ENCODE assay signal across 8 cellular contexts in genomic region chr17:57523926-57524634, GRCh38.
DNase-seq lines count a peak whose midpoint lies in the region; ATAC-seq and TF ChIP-seq lines count a peak whose summit lies in the region.

No MANE protein-coding gene starts in this region.

- H3K27ac Mint-ChIP-seq in naive thymus-derived CD8-positive, alpha-beta T cell, result peak overlapping the region in 3 of 10 donors; percentile 23 to 51 (median 42)

- no peaks in the 10 kb centered on the region for H3K27me3 Mint-ChIP-seq in naive thymus-derived CD8-positive, alpha-beta T cell

- H3K27me3 ChIP-seq in adipocyte (replicated peaks; ENCODE audit: control insufficient read depth, insufficient read depth, low read length), result no peaks in the 10 kb centered on the region
- no peaks in the 10 kb centered on the region for H3K27me3 ChIP-seq in right lobe of liver

- WGBS in right lobe of liver (ENCODE audit: insufficient coverage, low coverage, low lambda C conversion rate, missing lambda C conversion rate), result 70% methylated on average over 7 of the region's 7 CpGs

- peak; percentile 32 for DNase-seq in adipocyte (ENCODE audit: low read depth)
- DNase-seq in right lobe of liver, result peak in 2 of 3 donors; percentile 75 to 78
- DNase-seq in putamen (ENCODE audit: low spot score), result no peak
- no peak for DNase-seq in naive thymus-derived CD8-positive, alpha-beta T cell

- no peaks in the 10 kb centered on the region for H3K9me3 Mint-ChIP-seq in naive thymus-derived CD8-positive, alpha-beta T cell

- no peak overlapping the region for H3K4me3 ChIP-seq in adipocyte (ENCODE audit: low read length)
- H3K4me3 ChIP-seq in right lobe of liver, result no peak overlapping the region

- peak overlapping the region in 1 of 10 donors; percentile 38 for H3K4me3 Mint-ChIP-seq in naive thymus-derived CD8-positive, alpha-beta T cell

- H3K9ac ChIP-seq in adipocyte (ENCODE audit: low read length), result no peak overlapping the region

- H3K36me3 ChIP-seq in adipocyte (ENCODE audit: control insufficient read depth, insufficient read depth, low read length, severe bottlenecking) (no peaks in the 10 kb centered on the region), right lobe of liver (no peaks in the 10 kb centered on the region)

- intact Hi-C loops in right lobe of liver (cut with DNase I), result no loop called here

- TF ChIP-seq EP300 in Ishikawa (IDR thresholded peaks at IDR 0.05; ENCODE audit: borderline replicate concordance), result no peak

- TF ChIP-seq RAD21 in Ishikawa (IDR thresholded peaks at IDR 0.05; ENCODE audit: low read depth), result no peak

- no peak for TF ChIP-seq POLR2A in right lobe of liver (IDR thresholded peaks at IDR 0.05)

- H3K9me3 ChIP-seq in adipocyte (ENCODE audit: control insufficient read depth, low read length) (no peaks in the 10 kb centered on the region), right lobe of liver (no peaks in the 10 kb centered on the region)

- ATAC-seq in right lobe of liver (peak; percentile 44 to 89 (median 73)), GM19452 (IDR thresholded peaks at IDR 0.05; ENCODE audit: unreplicated experiment) (no peak), GM21515 (IDR thresholded peaks at IDR 0.05; ENCODE audit: unreplicated experiment) (no peak)
- no peak for ATAC-seq in naive thymus-derived CD8-positive, alpha-beta T cell

- H3K27ac ChIP-seq in C4-2B (peak overlapping the region; percentile 53), right lobe of liver (peak overlapping the region in 1 of 3 donors; percentile 20)

- H3K4me1 ChIP-seq in adipocyte (ENCODE audit: control insufficient read depth, insufficient read depth, low read length), result no peaks in the 10 kb centered on the region
- H3K4me1 ChIP-seq in right lobe of liver, result peaks cover 0 to 9% (median 0%) of the 10 kb centered on the region in 4 donors

- peaks cover 20 to 49% (median 26%) of the 10 kb centered on the region in 4 donors for H3K4me1 Mint-ChIP-seq in naive thymus-derived CD8-positive, alpha-beta T cell

- TF ChIP-seq CTCF in C4-2B (conservative IDR thresholded peaks at IDR 0.05), result no peak
- no peak for TF ChIP-seq CTCF in right lobe of liver (IDR thresholded peaks at IDR 0.05)

- H3K36me3 Mint-ChIP-seq in naive thymus-derived CD8-positive, alpha-beta T cell, result no peaks in the 10 kb centered on the region

- POLR2A ChIA-PET in naive thymus-derived CD8-positive, alpha-beta T cell (lab: Charles Lee), result no interaction called here

TF ChIP-seq in Ishikawa, 13 proteins besides CTCF, POLR2A, EP300 and RAD21:
- TF ChIP-seq NFIC (IDR thresholded peaks at IDR 0.05), result peak; percentile 14; the same call in 1 of the 2 replicates
- no peak for TF ChIP-seq MAX (IDR thresholded peaks at IDR 0.05)
- TF ChIP-seq YY1 (IDR thresholded peaks at IDR 0.05; ENCODE audit: low read depth), result no peak
- no peak for TF ChIP-seq TCF12 (IDR thresholded peaks at IDR 0.05; ENCODE audit: low read depth)

Comparison
In these comparisons a context has a peak if more than half of its experiments do, and no peak if none do; other contexts are left out.
1. DNase-seq: peak in adipocyte (single experiment) and right lobe of liver (2 of 3); none in putamen (single experiment) and naive thymus-derived CD8-positive, alpha-beta T cell (0 of 10).
2. ATAC-seq: peak in right lobe of liver (4 of 4); none in GM19452 (single experiment), GM21515 (single experiment) and naive thymus-derived CD8-positive, alpha-beta T cell (0 of 2).